In the genomic region with DNA sequence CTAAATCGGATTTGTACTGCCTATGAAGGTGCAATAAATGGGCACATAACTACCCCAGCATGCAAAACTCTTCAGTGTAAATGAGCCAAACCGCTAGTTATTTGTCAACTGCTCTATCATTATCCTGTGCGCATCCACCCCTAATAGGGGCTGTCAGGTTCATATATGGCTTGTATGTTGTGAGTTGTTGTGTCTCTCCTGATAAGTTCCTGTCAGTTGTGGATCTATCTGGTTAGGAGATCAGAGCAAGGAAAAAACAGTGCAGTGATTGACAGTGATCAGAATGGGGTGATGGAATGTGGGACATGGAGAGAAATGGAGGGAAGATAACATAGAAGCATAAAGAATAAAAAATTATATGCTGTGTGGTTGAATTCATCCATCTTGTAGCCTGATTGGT, we compare ENCODE assay signal across 9 cellular contexts.
"Had no signal": no experiment of that assay in that cellular context is flagged by ENCODE, and none has a peak within 500 bp of the region (broad histone marks: within the 10 kb centered on the region; RNA-seq: fewer than 3 reads in every experiment).

No MANE protein-coding gene starts in this region.

- FAIRE-seq: H54 had no signal

- DNase-seq: GM23248, GOT3, H7, H9, HCEC 1CT, HFFc6 had no signal

- H3K27ac Mint-ChIP-seq: GM23338, H9, HFFc6 had no signal

- H3K27ac ChIP-seq: GM23248 had no signal

- H3K36me3 ChIP-seq: HAP-1 had no signal

- H3K4me1 Mint-ChIP-seq: GM23338, H9 had no signal

- H2AFZ ChIP-seq: GM23248, GM23338 had no signal

- H3K4me3 ChIP-seq: GM23248, GM23338, HAP-1 had no signal

- H3K4me1 ChIP-seq: HAP-1 had no signal

- H3K9me3 Mint-ChIP-seq: GM23338, H9 had no signal

- H3K9me3 ChIP-seq: HAP-1 had no signal

- H3K4me2 ChIP-seq: GM23338 had no signal

- H3K9ac ChIP-seq: GM23248 had no signal

- H3K4me3 Mint-ChIP-seq: GM23338, H9, HFFc6 had no signal
